ENCODE assay signal across 14 cellular contexts in the genomic region with DNA sequence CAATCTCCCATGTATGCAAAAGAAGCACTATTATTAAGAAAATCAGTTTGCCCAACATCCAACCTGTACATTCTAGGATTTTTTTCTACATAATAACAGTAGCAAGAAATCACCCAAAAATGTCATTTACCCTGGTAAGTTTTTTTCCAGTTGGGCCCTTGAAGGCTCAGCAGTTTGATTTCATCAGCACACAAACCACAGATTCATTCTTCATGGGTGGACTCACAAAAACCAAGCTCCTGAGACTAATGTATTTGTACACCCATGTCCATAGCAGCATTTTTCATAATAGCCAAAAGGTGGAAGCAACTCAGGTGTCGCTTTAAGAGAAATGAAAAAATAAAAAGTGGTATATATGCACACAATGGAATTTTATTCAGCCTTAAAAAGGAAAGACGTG.
"Had no signal": no experiment of that assay in that cellular context is flagged by ENCODE, and none has a peak within 500 bp of the region (broad histone marks: within the 10 kb centered on the region; RNA-seq: fewer than 3 reads in every experiment).

No MANE protein-coding gene starts in this region.

- H3K4me1 Mint-ChIP-seq: activated CD4-positive, alpha-beta memory T cell treated with anti-CD3 and anti-CD28 coated beads, Interleukin-2, amount 10 ng/mL, durations not matched to agents 7 days and 5 days; activated CD4-positive, alpha-beta T cell treated with anti-CD3 and anti-CD28 coated beads for 36 hours; activated naive CD4-positive, alpha-beta T cell treated with anti-CD3 and anti-CD28 coated beads, Interleukin-2, amount 50 U/mL, for 24 hours; stimulated activated effector memory CD8-positive, alpha-beta T cell treated with anti-CD3 and anti-CD28 coated beads, Interleukin-12 subunit alpha, Interleukin-12 subunit beta, amount 100 ng/mL, for 72 hours; T-helper 17 cell had no signal

- H3K9me3 Mint-ChIP-seq: effector memory CD8-positive, alpha-beta T cell had no signal

- H3K36me3 Mint-ChIP-seq: activated naive CD4-positive, alpha-beta T cell treated with anti-CD3 and anti-CD28 coated beads, Interleukin-2, amount 50 U/mL, for 24 hours; stimulated activated effector memory CD8-positive, alpha-beta T cell treated with anti-CD3 and anti-CD28 coated beads, Interleukin-12 subunit alpha, Interleukin-12 subunit beta, amount 100 ng/mL, for 72 hours had no signal

- H3K27me3 Mint-ChIP-seq: activated CD4-positive, alpha-beta memory T cell treated with anti-CD3 and anti-CD28 coated beads, Interleukin-2, amount 10 ng/mL, durations not matched to agents 7 days and 5 days; activated naive CD4-positive, alpha-beta T cell treated with anti-CD3 and anti-CD28 coated beads, Interleukin-2, amount 50 U/mL, for 24 hours; T-helper 17 cell had no signal

- DNase-seq: activated CD4-positive, alpha-beta memory T cell treated with anti-CD3 and anti-CD28 coated beads, Interleukin-2, amount 10 ng/mL, durations not matched to agents 7 days and 5 days; activated CD4-positive, alpha-beta T cell treated with anti-CD3 and anti-CD28 coated beads for 36 hours; activated effector memory CD4-positive, alpha-beta T cell treated with anti-CD3 and anti-CD28 coated beads, Interleukin-2, amount 50 U/mL, for 16 hours; activated T-cell treated with anti-CD3 and anti-CD28 coated beads, Interleukin-2, amount 50 U/mL, for 4 hours; amniotic stem cell; dermis blood vessel endothelial cell; effector memory CD8-positive, alpha-beta T cell; mesendoderm; retina; T-helper 17 cell had no signal

- H3K4me3 Mint-ChIP-seq: activated CD4-positive, alpha-beta memory T cell treated with anti-CD3 and anti-CD28 coated beads, Interleukin-2, amount 10 ng/mL, durations not matched to agents 7 days and 5 days; activated CD4-positive, alpha-beta T cell treated with anti-CD3 and anti-CD28 coated beads for 36 hours; activated naive CD4-positive, alpha-beta T cell treated with anti-CD3 and anti-CD28 coated beads, Interleukin-2, amount 50 U/mL, for 24 hours; activated T-cell treated with anti-CD3 and anti-CD28 coated beads, Interleukin-2, amount 50 U/mL, for 4 hours; effector memory CD8-positive, alpha-beta T cell; natural killer cell treated with Interleukin-12 subunit alpha and Interleukin-12 subunit beta and Interleukin-15 and Interleukin-18, amount 100 ng/mL, for 72 hours; stimulated activated effector memory CD8-positive, alpha-beta T cell treated with anti-CD3 and anti-CD28 coated beads, Interleukin-12 subunit alpha, Interleukin-12 subunit beta, amount 100 ng/mL, for 72 hours; T-helper 17 cell had no signal

- H3K27ac ChIP-seq: epithelial cell of prostate had no signal

- H3K27ac Mint-ChIP-seq: activated CD4-positive, alpha-beta memory T cell treated with anti-CD3 and anti-CD28 coated beads, Interleukin-2, amount 10 ng/mL, durations not matched to agents 7 days and 5 days; activated CD4-positive, alpha-beta T cell treated with anti-CD3 and anti-CD28 coated beads for 36 hours; activated naive CD4-positive, alpha-beta T cell treated with anti-CD3 and anti-CD28 coated beads, Interleukin-2, amount 50 U/mL, for 24 hours; effector memory CD8-positive, alpha-beta T cell; natural killer cell treated with Interleukin-12 subunit alpha and Interleukin-12 subunit beta and Interleukin-15 and Interleukin-18, amount 100 ng/mL, for 72 hours; stimulated activated effector memory CD8-positive, alpha-beta T cell treated with anti-CD3 and anti-CD28 coated beads, Interleukin-12 subunit alpha, Interleukin-12 subunit beta, amount 100 ng/mL, for 72 hours; T-helper 17 cell had no signal
